Comparison of ENCODE assay signal across 14 cellular contexts in genomic region chr20:44200371-44200770, GRCh38. TPM values are rescaled to one million over a fixed set of nuclear protein-coding genes. Genes with fewer than 3 reads are reported as not detected.
"Had no signal": no experiment of that assay in that cellular context is flagged by ENCODE, and none has a peak within 500 bp of the region (broad histone marks: within the 10 kb centered on the region; RNA-seq: fewer than 3 reads in every experiment).

No MANE protein-coding gene starts in this region.

- DNase-seq: activated CD4-positive, CD25-positive, alpha-beta regulatory T cell; activated naive CD4-positive, alpha-beta T cell; caudate nucleus; cortex of kidney; effector CD8-positive, alpha-beta T cell; hypothalamus; left cardiac atrium; nephron progenitor cell; upper lobe of left lung had no signal

- H3K27me3 ChIP-seq: upper lobe of left lung had no signal

- H3K9me3 Mint-ChIP-seq: nephron progenitor cell; stimulated activated effector memory CD8-positive, alpha-beta T cell treated with anti-CD3 and anti-CD28 coated beads, Interleukin-12 subunit alpha, Interleukin-12 subunit beta, amount 100 ng/mL, for 72 hours had no signal

- H3K4me1 Mint-ChIP-seq: nephron progenitor cell had no signal

- H3K4me3 Mint-ChIP-seq: nephron progenitor cell; stimulated activated effector memory CD8-positive, alpha-beta T cell treated with anti-CD3 and anti-CD28 coated beads, Interleukin-12 subunit alpha, Interleukin-12 subunit beta, amount 100 ng/mL, for 72 hours had no signal

- H3K27ac ChIP-seq: skin epidermis, upper lobe of left lung had no signal

- ATAC-seq: left cardiac atrium; stimulated activated effector memory CD8-positive, alpha-beta T cell treated with anti-CD3 and anti-CD28 coated beads, Interleukin-12 subunit alpha, Interleukin-12 subunit beta, amount 100 ng/mL, for 72 hours had no signal

- H3K27ac Mint-ChIP-seq: stimulated activated effector memory CD8-positive, alpha-beta T cell treated with anti-CD3 and anti-CD28 coated beads, Interleukin-12 subunit alpha, Interleukin-12 subunit beta, amount 100 ng/mL, for 72 hours had no signal

- H3K9me3 ChIP-seq: upper lobe of left lung had no signal

- H3K4me3 ChIP-seq: lung, skin epidermis, upper lobe of left lung had no signal

RNA-seq across cellular contexts. Expression of gene JPH2, which starts 13.4 kb away (rescaled TPM):
- total RNA-seq: T-helper 2 cell treated with Interferon-gamma antibody and Interleukin-4, amounts not matched to agents 100 ng/mL and 5 ng/mL, for 36 hours had no signal

RNA-seq across cellular contexts. Expression of gene GDAP1L1, which starts 46.7 kb away (rescaled TPM):
- total RNA-seq: lung; omental fat pad; T-helper 2 cell treated with Interferon-gamma antibody and Interleukin-4, amounts not matched to agents 100 ng/mL and 5 ng/mL, for 36 hours; upper lobe of left lung had no signal
